Comparison of ENCODE assay signal across 1 cellular context in the genomic region with DNA sequence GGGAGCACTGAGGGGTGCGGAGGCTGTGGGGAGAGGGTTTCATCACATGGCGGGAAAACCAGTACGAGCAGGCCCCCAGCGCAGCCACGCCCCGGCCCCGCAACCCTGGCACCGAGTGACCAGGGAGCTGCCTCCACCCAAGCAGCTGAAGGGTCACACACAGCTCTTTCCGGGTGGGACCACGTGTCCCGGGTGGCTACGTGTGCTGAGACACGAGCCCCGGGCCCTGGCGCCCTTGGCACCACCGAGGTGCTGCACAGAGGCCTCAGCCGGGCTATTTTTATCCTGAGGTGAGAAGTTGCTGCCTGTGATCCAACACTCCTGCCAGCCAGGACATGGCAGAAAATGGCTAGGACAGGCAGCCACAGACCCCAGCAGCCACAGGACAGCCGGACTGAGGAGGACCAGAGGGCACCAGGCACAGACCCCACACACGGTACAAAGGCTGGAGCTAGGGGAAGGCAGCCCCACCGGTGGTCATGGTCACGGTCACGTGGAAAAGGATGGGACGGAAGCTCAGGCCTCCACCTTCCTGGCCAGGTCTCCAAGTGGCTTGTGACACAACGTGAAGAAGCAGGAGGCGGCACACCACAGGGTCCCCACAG.
TF ChIP-seq lines count a peak whose summit lies in the region.

No MANE protein-coding gene starts in this region.

TF ChIP-seq in GM23338, 12 proteins besides CTCF, POLR2A, EP300 and RAD21 (continued from another document):
- TF ChIP-seq, protein P1, sequence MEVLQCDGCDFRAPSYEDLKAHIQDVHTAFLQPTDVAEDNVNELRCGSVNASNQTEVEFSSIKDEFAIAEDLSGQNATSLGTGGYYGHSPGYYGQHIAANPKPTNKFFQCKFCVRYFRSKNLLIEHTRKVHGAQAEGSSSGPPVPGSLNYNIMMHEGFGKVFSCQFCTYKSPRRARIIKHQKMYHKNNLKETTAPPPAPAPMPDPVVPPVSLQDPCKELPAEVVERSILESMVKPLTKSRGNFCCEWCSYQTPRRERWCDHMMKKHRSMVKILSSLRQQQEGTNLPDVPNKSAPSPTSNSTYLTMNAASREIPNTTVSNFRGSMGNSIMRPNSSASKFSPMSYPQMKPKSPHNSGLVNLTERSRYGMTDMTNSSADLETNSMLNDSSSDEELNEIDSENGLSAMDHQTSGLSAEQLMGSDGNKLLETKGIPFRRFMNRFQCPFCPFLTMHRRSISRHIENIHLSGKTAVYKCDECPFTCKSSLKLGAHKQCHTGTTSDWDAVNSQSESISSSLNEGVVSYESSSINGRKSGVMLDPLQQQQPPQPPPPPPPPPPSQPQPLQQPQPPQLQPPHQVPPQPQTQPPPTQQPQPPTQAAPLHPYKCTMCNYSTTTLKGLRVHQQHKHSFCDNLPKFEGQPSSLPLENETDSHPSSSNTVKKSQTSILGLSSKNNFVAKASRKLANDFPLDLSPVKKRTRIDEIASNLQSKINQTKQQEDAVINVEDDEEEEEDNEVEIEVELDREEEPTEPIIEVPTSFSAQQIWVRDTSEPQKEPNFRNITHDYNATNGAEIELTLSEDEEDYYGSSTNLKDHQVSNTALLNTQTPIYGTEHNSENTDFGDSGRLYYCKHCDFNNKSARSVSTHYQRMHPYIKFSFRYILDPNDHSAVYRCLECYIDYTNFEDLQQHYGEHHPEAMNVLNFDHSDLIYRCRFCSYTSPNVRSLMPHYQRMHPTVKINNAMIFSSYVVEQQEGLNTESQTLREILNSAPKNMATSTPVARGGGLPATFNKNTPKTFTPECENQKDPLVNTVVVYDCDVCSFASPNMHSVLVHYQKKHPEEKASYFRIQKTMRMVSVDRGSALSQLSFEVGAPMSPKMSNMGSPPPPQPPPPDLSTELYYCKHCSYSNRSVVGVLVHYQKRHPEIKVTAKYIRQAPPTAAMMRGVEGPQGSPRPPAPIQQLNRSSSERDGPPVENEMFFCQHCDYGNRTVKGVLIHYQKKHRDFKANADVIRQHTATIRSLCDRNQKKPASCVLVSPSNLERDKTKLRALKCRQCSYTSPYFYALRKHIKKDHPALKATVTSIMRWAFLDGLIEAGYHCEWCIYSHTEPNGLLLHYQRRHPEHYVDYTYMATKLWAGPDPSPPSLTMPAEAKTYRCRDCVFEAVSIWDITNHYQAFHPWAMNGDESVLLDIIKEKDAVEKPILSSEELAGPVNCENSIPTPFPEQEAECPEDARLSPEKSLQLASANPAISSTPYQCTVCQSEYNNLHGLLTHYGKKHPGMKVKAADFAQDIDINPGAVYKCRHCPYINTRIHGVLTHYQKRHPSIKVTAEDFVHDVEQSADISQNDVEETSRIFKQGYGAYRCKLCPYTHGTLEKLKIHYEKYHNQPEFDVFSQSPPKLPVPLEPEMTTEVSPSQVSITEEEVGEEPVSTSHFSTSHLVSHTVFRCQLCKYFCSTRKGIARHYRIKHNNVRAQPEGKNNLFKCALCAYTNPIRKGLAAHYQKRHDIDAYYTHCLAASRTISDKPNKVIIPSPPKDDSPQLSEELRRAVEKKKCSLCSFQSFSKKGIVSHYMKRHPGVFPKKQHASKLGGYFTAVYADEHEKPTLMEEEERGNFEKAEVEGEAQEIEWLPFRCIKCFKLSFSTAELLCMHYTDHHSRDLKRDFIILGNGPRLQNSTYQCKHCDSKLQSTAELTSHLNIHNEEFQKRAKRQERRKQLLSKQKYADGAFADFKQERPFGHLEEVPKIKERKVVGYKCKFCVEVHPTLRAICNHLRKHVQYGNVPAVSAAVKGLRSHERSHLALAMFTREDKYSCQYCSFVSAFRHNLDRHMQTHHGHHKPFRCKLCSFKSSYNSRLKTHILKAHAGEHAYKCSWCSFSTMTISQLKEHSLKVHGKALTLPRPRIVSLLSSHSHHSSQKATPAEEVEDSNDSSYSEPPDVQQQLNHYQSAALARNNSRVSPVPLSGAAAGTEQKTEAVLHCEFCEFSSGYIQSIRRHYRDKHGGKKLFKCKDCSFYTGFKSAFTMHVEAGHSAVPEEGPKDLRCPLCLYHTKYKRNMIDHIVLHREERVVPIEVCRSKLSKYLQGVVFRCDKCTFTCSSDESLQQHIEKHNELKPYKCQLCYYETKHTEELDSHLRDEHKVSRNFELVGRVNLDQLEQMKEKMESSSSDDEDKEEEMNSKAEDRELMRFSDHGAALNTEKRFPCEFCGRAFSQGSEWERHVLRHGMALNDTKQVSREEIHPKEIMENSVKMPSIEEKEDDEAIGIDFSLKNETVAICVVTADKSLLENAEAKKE (CRISPR knock-in tag; IDR thresholded peaks at IDR 0.05) = no peak
- TF ChIP-seq JUNB (IDR thresholded peaks at IDR 0.05; ENCODE audit: unreplicated experiment) (no peak), EZH2 (IDR thresholded peaks at IDR 0.05; ENCODE audit: low read depth, unreplicated experiment) (no peak)
TF ChIP-seq in GM23338: peak in this region for 0.
